Comparison of ENCODE assay signal across 1 cellular context in the genomic region with DNA sequence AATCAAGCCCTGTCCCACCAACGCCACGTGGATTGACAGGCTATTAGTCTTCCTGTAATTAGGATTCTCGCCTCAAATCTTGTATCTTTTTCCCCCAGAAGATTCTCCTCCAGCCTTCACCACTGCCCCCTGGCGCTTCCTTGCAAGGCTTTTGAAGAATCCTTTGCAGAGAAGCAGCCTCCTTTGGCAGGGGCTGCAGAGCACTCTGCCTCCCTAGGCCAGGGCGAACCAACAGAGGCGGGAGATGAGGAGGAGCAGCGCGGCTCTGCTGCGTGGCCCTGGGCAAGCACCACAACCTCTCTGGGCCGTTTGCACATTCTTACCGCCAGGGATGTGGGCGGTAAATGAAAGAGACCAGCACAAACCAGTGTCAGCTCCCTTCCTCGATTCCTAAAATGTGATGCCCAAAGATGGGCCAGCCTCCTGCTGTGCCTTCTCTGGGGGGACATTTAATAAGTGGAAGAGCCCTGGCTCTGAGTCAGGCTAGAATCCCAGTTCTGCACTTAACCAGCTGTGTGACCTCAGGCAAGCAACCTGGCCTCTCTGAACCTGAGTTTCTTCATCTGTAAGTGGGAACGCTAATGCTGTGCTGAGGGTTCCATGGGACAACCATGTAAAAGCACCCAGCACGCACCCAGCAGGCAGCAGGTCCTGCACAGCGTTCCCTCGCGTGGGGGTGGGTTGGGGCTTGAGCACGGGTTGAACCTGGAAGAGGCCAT.
TF ChIP-seq lines count a peak whose summit lies in the region.

No MANE protein-coding gene starts in this region.

TF ChIP-seq in HCT116, 20 proteins besides CTCF, POLR2A, EP300 and RAD21 (continued from another document):
- TF ChIP-seq, protein P1, sequence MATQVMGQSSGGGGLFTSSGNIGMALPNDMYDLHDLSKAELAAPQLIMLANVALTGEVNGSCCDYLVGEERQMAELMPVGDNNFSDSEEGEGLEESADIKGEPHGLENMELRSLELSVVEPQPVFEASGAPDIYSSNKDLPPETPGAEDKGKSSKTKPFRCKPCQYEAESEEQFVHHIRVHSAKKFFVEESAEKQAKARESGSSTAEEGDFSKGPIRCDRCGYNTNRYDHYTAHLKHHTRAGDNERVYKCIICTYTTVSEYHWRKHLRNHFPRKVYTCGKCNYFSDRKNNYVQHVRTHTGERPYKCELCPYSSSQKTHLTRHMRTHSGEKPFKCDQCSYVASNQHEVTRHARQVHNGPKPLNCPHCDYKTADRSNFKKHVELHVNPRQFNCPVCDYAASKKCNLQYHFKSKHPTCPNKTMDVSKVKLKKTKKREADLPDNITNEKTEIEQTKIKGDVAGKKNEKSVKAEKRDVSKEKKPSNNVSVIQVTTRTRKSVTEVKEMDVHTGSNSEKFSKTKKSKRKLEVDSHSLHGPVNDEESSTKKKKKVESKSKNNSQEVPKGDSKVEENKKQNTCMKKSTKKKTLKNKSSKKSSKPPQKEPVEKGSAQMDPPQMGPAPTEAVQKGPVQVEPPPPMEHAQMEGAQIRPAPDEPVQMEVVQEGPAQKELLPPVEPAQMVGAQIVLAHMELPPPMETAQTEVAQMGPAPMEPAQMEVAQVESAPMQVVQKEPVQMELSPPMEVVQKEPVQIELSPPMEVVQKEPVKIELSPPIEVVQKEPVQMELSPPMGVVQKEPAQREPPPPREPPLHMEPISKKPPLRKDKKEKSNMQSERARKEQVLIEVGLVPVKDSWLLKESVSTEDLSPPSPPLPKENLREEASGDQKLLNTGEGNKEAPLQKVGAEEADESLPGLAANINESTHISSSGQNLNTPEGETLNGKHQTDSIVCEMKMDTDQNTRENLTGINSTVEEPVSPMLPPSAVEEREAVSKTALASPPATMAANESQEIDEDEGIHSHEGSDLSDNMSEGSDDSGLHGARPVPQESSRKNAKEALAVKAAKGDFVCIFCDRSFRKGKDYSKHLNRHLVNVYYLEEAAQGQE (IDR thresholded peaks at IDR 0.05; ENCODE audit: low read depth), result no peak
TF ChIP-seq in HCT116: peak in this region for 0.
